ENCODE assay signal across 1 cellular context in genomic region chr1:25765910-25766645, GRCh38.
TF ChIP-seq lines count a peak whose summit lies in the region.

No MANE protein-coding gene starts in this region.

TF ChIP-seq in H1, 55 proteins besides CTCF, POLR2A, EP300 and RAD21 (continued from another document):
- TF ChIP-seq POLR2AphosphoS5 (IDR thresholded peaks at IDR 0.05; ENCODE audit: low read depth, low read length): no peak
- TF ChIP-seq ATF3 (IDR thresholded peaks at IDR 0.05; ENCODE audit: insufficient read depth, low read depth, low read length): no peak
